Comparison of ENCODE assay signal across 9 cellular contexts in genomic region chr1:111516008-111516535, GRCh38. TPM values are rescaled to one million over a fixed set of nuclear protein-coding genes. Genes with fewer than 3 reads are reported as not detected.
DNase-seq lines count a peak whose midpoint lies in the region; ATAC-seq, FAIRE-seq and TF ChIP-seq lines count a peak whose summit lies in the region.
"Had no signal": no experiment of that assay in that cellular context is flagged by ENCODE, and none has a peak within 500 bp of the region (broad histone marks: within the 10 kb centered on the region; RNA-seq: fewer than 3 reads in every experiment).

No MANE protein-coding gene starts in this region.

- peak overlapping the region; percentile 74 for H3K4me3 Mint-ChIP-seq in activated naive CD8-positive, alpha-beta T cell treated with anti-CD3 and anti-CD28 coated beads, Interleukin-2, amount 10 ng/mL, durations not matched to agents 7 days and 5 days

- intact Hi-C loops in right cardiac atrium (cut with DNase I), result loop anchor here in 2 of 4 donors (5.0 to 10.0 kb wide), 3 partner anchors 76 to 109 kb away; partner anchors contain the start of gene RAP1A (in 1 of the 2)
- intact Hi-C loops in sigmoid colon (cut with DNase I), result no loop called here

- no peaks in the 10 kb centered on the region for H3K27me3 ChIP-seq in MG63
- H3K27me3 ChIP-seq in right cardiac atrium (ENCODE audit: control insufficient read depth, insufficient read depth), result no peaks in the 10 kb centered on the region
- H3K27me3 ChIP-seq in sigmoid colon, result no peaks in the 10 kb centered on the region

- H3K4me1 Mint-ChIP-seq in activated naive CD8-positive, alpha-beta T cell treated with anti-CD3 and anti-CD28 coated beads, Interleukin-2, amount 10 ng/mL, durations not matched to agents 7 days and 5 days, result peaks cover 52% of the 10 kb centered on the region

- TF ChIP-seq CTCF in sigmoid colon (IDR thresholded peaks at IDR 0.05), result no peak

- TF ChIP-seq POLR2A in GM12892 (IDR thresholded peaks at IDR 0.05; ENCODE audit: low read depth, low read length), result no peak
- TF ChIP-seq POLR2A in sigmoid colon (IDR thresholded peaks at IDR 0.05), result no peak

- peak overlapping the region; percentile 90 for H3K27ac Mint-ChIP-seq in activated naive CD8-positive, alpha-beta T cell treated with anti-CD3 and anti-CD28 coated beads, Interleukin-2, amount 10 ng/mL, durations not matched to agents 7 days and 5 days

- WGBS in right cardiac atrium, result 3% methylated on average over 13 of the region's 13 CpGs
- WGBS in sigmoid colon, 2 donors, result 32 to 69% methylated on average over 13 of the region's 13 CpGs

- POLR2A ChIA-PET in activated naive CD8-positive, alpha-beta T cell treated with anti-CD3 and anti-CD28 coated beads, Interleukin-2, amount 10 ng/mL, durations not matched to agents 7 days and 5 days (lab: Charles Lee), result interaction anchor here (0.5 to 3.5 kb wide), 7 partner anchors 9 to 224 kb away, joined by 3 to 30 read pairs (median 7); partner anchors contain the start of gene RAP1A

- TF ChIP-seq EP300 in sigmoid colon (IDR thresholded peaks at IDR 0.05), result no peak

- H3K4me1 ChIP-seq in right cardiac atrium (ENCODE audit: control insufficient read depth, insufficient read depth, low read length), result peaks cover 21% of the 10 kb centered on the region
- peaks cover 0 to 57% (median 38%) of the 10 kb centered on the region in 4 donors for H3K4me1 ChIP-seq in sigmoid colon

- no peaks in the 10 kb centered on the region for H3K9me3 ChIP-seq in MG63
- no peaks in the 10 kb centered on the region for H3K9me3 ChIP-seq in right cardiac atrium (ENCODE audit: control insufficient read depth, low read length)
- no peaks in the 10 kb centered on the region for H3K9me3 ChIP-seq in sigmoid colon

- ATAC-seq in activated naive CD8-positive, alpha-beta T cell treated with anti-CD3 and anti-CD28 coated beads, Interleukin-2, amount 10 ng/mL, durations not matched to agents 7 days and 5 days (ENCODE audit: low read depth), result peak; percentile 74
- ATAC-seq in right cardiac atrium, result peak; percentile 80 to 87

- peak; percentile 83 for FAIRE-seq in GM12892 (lab: Jason Lieb, UNC)

- peaks cover 1% of the 10 kb centered on the region for H3K36me3 Mint-ChIP-seq in activated naive CD8-positive, alpha-beta T cell treated with anti-CD3 and anti-CD28 coated beads, Interleukin-2, amount 10 ng/mL, durations not matched to agents 7 days and 5 days

- no peaks in the 10 kb centered on the region for H3K27me3 Mint-ChIP-seq in activated naive CD8-positive, alpha-beta T cell treated with anti-CD3 and anti-CD28 coated beads, Interleukin-2, amount 10 ng/mL, durations not matched to agents 7 days and 5 days

- peak; percentile 35 for DNase-seq in A172 (ENCODE audit: low spot score)
- no peak for DNase-seq in GM12892 (ENCODE audit: insufficient read length)
- DNase-seq in MG63, result peak; percentile 10
- peak; percentile 66 for DNase-seq in activated naive CD8-positive, alpha-beta T cell treated with anti-CD3 and anti-CD28 coated beads, Interleukin-2, amount 10 ng/mL, durations not matched to agents 7 days and 5 days
- peak; percentile 83 to 91 (median 86) for DNase-seq in right cardiac atrium
- DNase-seq in sigmoid colon, result peak; percentile 71
- DNase-seq in NCI-H1092 (lab: John Stamatoyannopoulos, UW), result no peak
- DNase-seq in foreskin melanocyte, result no peak

- H3K27ac ChIP-seq in right cardiac atrium (ENCODE audit: low read length) (peak overlapping the region; percentile 55), sigmoid colon (peak overlapping the region; percentile 73 to 93 (median 77))
- H3K27ac ChIP-seq: epithelial cell of prostate had no signal

- H3K9me3 Mint-ChIP-seq in activated naive CD8-positive, alpha-beta T cell treated with anti-CD3 and anti-CD28 coated beads, Interleukin-2, amount 10 ng/mL, durations not matched to agents 7 days and 5 days, result no peaks in the 10 kb centered on the region

- no peaks in the 10 kb centered on the region for H3K36me3 ChIP-seq in MG63
- H3K36me3 ChIP-seq in sigmoid colon, result no peaks in the 10 kb centered on the region

- H3K4me3 ChIP-seq in MG63 (no peak overlapping the region), right cardiac atrium (ENCODE audit: low read length) (peak overlapping the region; percentile 3), sigmoid colon (peak overlapping the region; percentile 5 to 46 (median 39))

RNA-seq across cellular contexts. Expression of gene ADORA3, which starts 12.6 kb away (rescaled TPM):
- total RNA-seq in A172 (2014; rRNA removed; shearing (Covaris generic)), result not detected in 2 replicates
- polyA plus RNA-seq in GM12892 (2012; ENCODE audit: missing spikeins), result 0.38 TPM
- not detected in 2 replicates for total RNA-seq in MG63 (2014; rRNA removed; shearing (Covaris generic); ENCODE audit: low replicate concordance)
- under 1 TPM in 1 of 2 experiments, not detected in 1; 0.20 TPM for total RNA-seq in activated naive CD8-positive, alpha-beta T cell treated with anti-CD3 and anti-CD28 coated beads, Interleukin-2, amount 10 ng/mL, durations not matched to agents 7 days and 5 days
- total RNA-seq in right cardiac atrium (10 to 100 TPM in 1 of 4 donors, 1 to 10 TPM in 3; 5.4 to 10.9 (median 9.9) TPM), sigmoid colon (10 to 100 TPM in 2 of 4 donors, 1 to 10 TPM in 2; 3.0 to 12.8 (median 10.4) TPM)
- polyA plus RNA-seq in right cardiac atrium (2.0 TPM), sigmoid colon (10 to 100 TPM in 1 of 3 donors, 1 to 10 TPM in 2; 3.0 to 20.6 (median 5.4) TPM)

RNA-seq across cellular contexts. Expression of gene TMIGD3, which starts 12.6 kb away (rescaled TPM):
- total RNA-seq in A172 (2014; rRNA removed; shearing (Covaris generic)), result not detected in 2 replicates
- not detected for polyA plus RNA-seq in GM12892 (2012; ENCODE audit: missing spikeins)
- not detected in 2 replicates for total RNA-seq in MG63 (2014; rRNA removed; shearing (Covaris generic); ENCODE audit: low replicate concordance)
- under 1 TPM in 1 of 2 experiments, not detected in 1; 0.42 TPM for total RNA-seq in activated naive CD8-positive, alpha-beta T cell treated with anti-CD3 and anti-CD28 coated beads, Interleukin-2, amount 10 ng/mL, durations not matched to agents 7 days and 5 days
- 1 to 10 TPM in 3 of 4 donors, under 1 TPM in 1; 0.82 to 9.5 (median 3.7) TPM for total RNA-seq in right cardiac atrium
- polyA plus RNA-seq in right cardiac atrium, result 2.1 TPM
- 1 to 10 TPM; 1.9 to 7.5 (median 5.1) TPM for total RNA-seq in sigmoid colon
- polyA plus RNA-seq in sigmoid colon, result 10 to 100 TPM in 1 of 3 donors, 1 to 10 TPM in 2; 3.4 to 29.8 (median 6.6) TPM

RNA-seq across cellular contexts. Expression of gene C1orf162, which starts 42.3 kb away (rescaled TPM):
- total RNA-seq in A172 (2014; rRNA removed; shearing (Covaris generic)), result not detected in 2 replicates
- 1.9 TPM for polyA plus RNA-seq in GM12892 (2012; ENCODE audit: missing spikeins)
- 0.26 and 1.4 TPM in 2 replicates for total RNA-seq in MG63 (2014; rRNA removed; shearing (Covaris generic); ENCODE audit: low replicate concordance)
- total RNA-seq in activated naive CD8-positive, alpha-beta T cell treated with anti-CD3 and anti-CD28 coated beads, Interleukin-2, amount 10 ng/mL, durations not matched to agents 7 days and 5 days, result 10 to 100 TPM; 31.6 to 33.6 TPM
- total RNA-seq in right cardiac atrium, result 10 to 100 TPM; 13.0 to 28.1 (median 18.0) TPM
- polyA plus RNA-seq in right cardiac atrium, result 13.5 TPM
- 10 to 100 TPM; 15.7 to 31.0 (median 21.5) TPM for total RNA-seq in sigmoid colon
- 10 to 100 TPM; 22.8 to 27.0 (median 24.3) TPM for polyA plus RNA-seq in sigmoid colon

Comparison
In these comparisons a context has a peak if more than half of its experiments do, and no peak if none do; other contexts are left out.
1. DNase-seq: peak in A172 (single experiment), MG63 (single experiment), activated naive CD8-positive, alpha-beta T cell treated with anti-CD3 and anti-CD28 coated beads, Interleukin-2, amount 10 ng/mL, durations not matched to agents 7 days and 5 days (single experiment), right cardiac atrium (3 of 3) and sigmoid colon (single experiment); none in GM12892 (single experiment), NCI-H1092 (single experiment) and foreskin melanocyte (single experiment).